In the genomic region with DNA sequence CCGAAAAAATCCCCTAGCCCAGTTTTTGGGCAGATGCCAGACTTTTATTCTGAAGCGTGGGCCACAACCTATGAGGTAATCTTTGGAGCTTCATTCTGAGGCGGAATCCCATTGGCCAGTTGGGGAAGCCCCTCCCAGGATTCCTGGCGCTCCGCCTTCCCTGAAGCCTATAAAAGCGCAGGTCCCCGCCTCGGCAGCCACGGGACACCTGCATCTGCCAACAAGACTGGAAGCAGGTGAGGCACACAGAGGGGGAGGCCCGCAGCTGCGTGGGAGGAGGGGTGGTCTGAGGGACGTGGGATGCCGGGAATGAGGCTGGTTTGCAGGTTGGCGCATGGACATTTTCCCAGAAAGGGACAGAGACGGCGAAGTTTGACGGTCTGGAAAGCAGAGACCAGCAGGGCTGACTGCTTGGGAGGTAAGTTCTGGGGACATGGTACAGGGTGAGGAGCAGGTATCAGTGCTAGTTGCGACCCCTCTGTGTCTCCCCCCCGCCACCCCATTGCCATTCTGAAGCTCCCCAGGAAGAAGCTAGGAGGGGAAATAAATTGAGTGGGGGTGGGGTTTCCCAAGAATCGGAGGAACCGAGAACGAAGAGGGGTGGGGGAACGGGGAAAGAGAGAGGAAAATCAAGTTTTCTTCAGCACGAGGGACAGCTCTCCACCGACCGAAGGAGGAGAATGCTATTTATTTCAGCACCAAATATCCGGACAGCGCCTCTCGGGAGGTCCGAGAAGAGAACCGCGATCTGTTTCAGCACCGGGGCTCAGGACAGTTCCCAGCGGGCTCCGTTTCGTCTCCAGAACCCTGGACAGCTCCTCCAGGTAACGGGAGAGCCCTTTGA, we compare ENCODE assay signal across 8 cellular contexts. TPM values are rescaled to one million over a fixed set of nuclear protein-coding genes. Genes with fewer than 3 reads are reported as not detected.
DNase-seq lines count a peak whose midpoint lies in the region; ATAC-seq, FAIRE-seq and TF ChIP-seq lines count a peak whose summit lies in the region.

No MANE protein-coding gene starts in this region.

- in situ Hi-C loops in GM13977 (cut with MboI; ENCODE audit: low pct_unique_long_range_greater_than_20kb, low sequenced_read_pairs, unreplicated experiment), result no loop called here

- peak overlapping the region; percentile 40; the same call in 1 of the 2 replicates for H3K4me3 Mint-ChIP-seq in WTC11
- no peak overlapping the region for H3K4me3 Mint-ChIP-seq in activated T-helper 17 cell treated with anti-CD3 and anti-CD28 coated beads, Interleukin-2, amount 50 U/mL, for 72 hours

- no peaks in the 10 kb centered on the region for H3K36me3 ChIP-seq in bronchial epithelial cell (ENCODE audit: control insufficient read depth, insufficient read depth, low read length)

- CTCF ChIA-PET in WTC11 (lab: Charles Lee), result interaction anchor here (0.5 to 2.2 kb wide), 10 partner anchors 9 to 505 kb away, joined by 3 to 30 read pairs (median 4); partner anchors contain the start of gene FEM1A

- no peak for TF ChIP-seq CTCF in GM13977 (IDR thresholded peaks at IDR 0.05; ENCODE audit: extremely low read depth, insufficient read depth, missing control alignments)
- no peak for TF ChIP-seq CTCF in WTC11 (IDR thresholded peaks at IDR 0.05)
- TF ChIP-seq CTCF in bronchial epithelial cell (IDR thresholded peaks at IDR 0.05; ENCODE audit: insufficient read depth, low read length, severe bottlenecking), result no peak

- peaks cover 20% of the 10 kb centered on the region for H3K27me3 Mint-ChIP-seq in WTC11 (ENCODE audit: low read depth)
- peaks cover 10% of the 10 kb centered on the region for H3K27me3 Mint-ChIP-seq in activated T-helper 17 cell treated with anti-CD3 and anti-CD28 coated beads, Interleukin-2, amount 50 U/mL, for 72 hours

- H3K4me3 ChIP-seq in bronchial epithelial cell (ENCODE audit: low read depth, low read length), result no peak overlapping the region

- DNase-seq in GM13977 (ENCODE audit: low spot score) (peak; percentile 83), NCI-H2081 treated with DMSO at 0.1 percent for 48 hours (lab: John Stamatoyannopoulos, UW) (peak; percentile 87), WTC11 (ENCODE audit: low spot score) (peak; percentile 95), bronchial epithelial cell (ENCODE audit: low read depth) (peak; percentile 57), iris pigment epithelial cell (ENCODE audit: low read depth) (peak; percentile 80)
- peak; percentile 66 to 85 (median 71) for DNase-seq in stimulated activated CD4-positive, alpha-beta T cell treated with anti-CD3 and anti-CD28 coated beads, Interleukin-12 subunit alpha, Interleukin-12 subunit beta, amount 100 ng/mL, for 48 hours (ENCODE audit: low read depth in 2 of 3, low spot score in 1 of 3)

- H3K27ac Mint-ChIP-seq in WTC11, result no peak overlapping the region
- H3K27ac Mint-ChIP-seq in activated T-helper 17 cell treated with anti-CD3 and anti-CD28 coated beads, Interleukin-2, amount 50 U/mL, for 72 hours, result no peak overlapping the region

- no peak for FAIRE-seq in bronchial epithelial cell (lab: Jason Lieb, UNC)

- no peaks in the 10 kb centered on the region for H3K36me3 Mint-ChIP-seq in WTC11
- H3K36me3 Mint-ChIP-seq in activated T-helper 17 cell treated with anti-CD3 and anti-CD28 coated beads, Interleukin-2, amount 50 U/mL, for 72 hours (ENCODE audit: low read depth), result no peaks in the 10 kb centered on the region

- H3K9me3 Mint-ChIP-seq in WTC11, result no peaks in the 10 kb centered on the region
- H3K9me3 Mint-ChIP-seq in activated T-helper 17 cell treated with anti-CD3 and anti-CD28 coated beads, Interleukin-2, amount 50 U/mL, for 72 hours, result no peaks in the 10 kb centered on the region

- ATAC-seq in WTC11 (peak; percentile 91), GM21526 (IDR thresholded peaks at IDR 0.05; ENCODE audit: low FRiP score, unreplicated experiment) (no peak)
- ATAC-seq in activated T-helper 17 cell treated with anti-CD3 and anti-CD28 coated beads, Interleukin-2, amount 50 U/mL, for 72 hours (replicated peaks), result no peak

- no peaks in the 10 kb centered on the region for H3K27me3 ChIP-seq in bronchial epithelial cell (ENCODE audit: control insufficient read depth, insufficient read depth, low read length)

- no peaks in the 10 kb centered on the region for H3K4me1 Mint-ChIP-seq in WTC11
- no peaks in the 10 kb centered on the region for H3K4me1 Mint-ChIP-seq in activated T-helper 17 cell treated with anti-CD3 and anti-CD28 coated beads, Interleukin-2, amount 50 U/mL, for 72 hours

- POLR2A ChIA-PET in WTC11 (lab: Charles Lee), result interaction anchor here (1.0 to 1.6 kb wide), 5 partner anchors 9 to 44 kb away, joined by 3 to 6 read pairs (median 4); no protein-coding TSS in a partner anchor

TF ChIP-seq in WTC11, 78 proteins besides CTCF, POLR2A, EP300 and RAD21 (continues in another document):
- TF ChIP-seq IRF2 (CRISPR knock-in tag; IDR thresholded peaks at IDR 0.05; ENCODE audit: borderline replicate concordance, low read depth) (peak; percentile 99), ZNF396 (CRISPR knock-in tag; IDR thresholded peaks at IDR 0.05; ENCODE audit: borderline replicate concordance) (peak; percentile 100), ZNF671 (CRISPR knock-in tag; IDR thresholded peaks at IDR 0.05) (peak; percentile 96), TP53 (CRISPR knock-in tag; IDR thresholded peaks at IDR 0.05) (peak; percentile 100), ATF3 (CRISPR knock-in tag; conservative IDR thresholded peaks at IDR 0.05) (peak; percentile 98), USF1 (CRISPR knock-in tag; IDR thresholded peaks at IDR 0.05) (peak; percentile 96), SMAD4 (CRISPR knock-in tag; IDR thresholded peaks at IDR 0.05) (peak; percentile 100), ZBTB43 (CRISPR knock-in tag; IDR thresholded peaks at IDR 0.05) (peak; percentile 100), TEAD4 (CRISPR knock-in tag; IDR thresholded peaks at IDR 0.05) (peak; percentile 100), ZBTB21 (CRISPR knock-in tag; IDR thresholded peaks at IDR 0.05; ENCODE audit: borderline replicate concordance) (peak; percentile 98), ZNF138 (CRISPR knock-in tag; conservative IDR thresholded peaks at IDR 0.05) (peak; percentile 99), SMAD3 (CRISPR knock-in tag; IDR thresholded peaks at IDR 0.05; ENCODE audit: borderline replicate concordance) (peak; percentile 100), NR3C1 (CRISPR knock-in tag; conservative IDR thresholded peaks at IDR 0.05; ENCODE audit: low read depth) (peak; percentile 100)
- TF ChIP-seq, protein P1, sequence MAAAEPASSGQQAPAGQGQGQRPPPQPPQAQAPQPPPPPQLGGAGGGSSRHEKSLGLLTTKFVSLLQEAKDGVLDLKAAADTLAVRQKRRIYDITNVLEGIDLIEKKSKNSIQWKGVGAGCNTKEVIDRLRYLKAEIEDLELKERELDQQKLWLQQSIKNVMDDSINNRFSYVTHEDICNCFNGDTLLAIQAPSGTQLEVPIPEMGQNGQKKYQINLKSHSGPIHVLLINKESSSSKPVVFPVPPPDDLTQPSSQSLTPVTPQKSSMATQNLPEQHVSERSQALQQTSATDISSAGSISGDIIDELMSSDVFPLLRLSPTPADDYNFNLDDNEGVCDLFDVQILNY (CRISPR knock-in tag; IDR thresholded peaks at IDR 0.05), result peak; percentile 99

RNA-seq across cellular contexts. Expression of gene FEM1A, which starts 22.4 kb away (rescaled TPM):
- 15.7 to 16.1 TPM (median 15.8 TPM) in 3 replicates for total RNA-seq in WTC11 (2021)
- total RNA-seq in bronchial epithelial cell, result 20.0 and 23.3 TPM in 2 replicates
- total RNA-seq in activated T-helper 17 cell treated with anti-CD3 and anti-CD28 coated beads, Interleukin-2, amount 50 U/mL, for 72 hours, result 10 to 100 TPM in 1 of 2 donors, 1 to 10 TPM in 1; 7.1 to 15.4 TPM

RNA-seq across cellular contexts. Expression of gene DPP9, which starts 45.5 kb away (rescaled TPM):
- total RNA-seq in WTC11 (2021), result 36.0 to 52.9 TPM (median 38.3 TPM) in 3 replicates
- total RNA-seq in bronchial epithelial cell, result 34.0 and 36.7 TPM in 2 replicates
- total RNA-seq in activated T-helper 17 cell treated with anti-CD3 and anti-CD28 coated beads, Interleukin-2, amount 50 U/mL, for 72 hours, result 10 to 100 TPM; 52.3 to 90.9 TPM
